Comparison of ENCODE assay signal across 26 cellular contexts in the genomic region with DNA sequence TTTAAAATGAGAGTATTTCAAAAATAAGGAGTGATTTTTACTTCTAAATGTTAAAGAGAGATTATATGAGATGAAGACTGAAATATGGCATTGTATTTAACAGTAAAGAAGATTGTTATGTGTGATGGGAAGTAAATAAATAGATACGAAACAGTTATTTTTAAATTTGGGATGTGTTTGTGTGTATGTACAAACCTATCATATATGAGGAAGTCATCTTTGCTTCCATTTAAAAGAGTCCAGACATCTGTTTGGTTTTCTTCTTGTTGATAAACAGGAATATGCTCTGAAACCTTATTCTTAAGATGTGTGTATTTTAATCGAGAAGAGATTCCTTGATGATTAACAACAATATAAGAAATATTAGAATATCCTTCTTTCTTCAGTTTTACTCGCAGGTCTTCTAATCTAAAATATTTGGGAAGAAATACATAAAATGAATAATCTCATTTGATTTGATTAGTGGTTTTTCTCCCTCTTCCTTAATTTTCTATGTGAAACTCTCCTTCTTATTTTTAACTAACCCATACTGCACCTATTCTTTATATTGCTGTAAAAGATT. TPM values are rescaled to one million over a fixed set of nuclear protein-coding genes. Genes with fewer than 3 reads are reported as not detected.
"Had no signal": no experiment of that assay in that cellular context is flagged by ENCODE, and none has a peak within 500 bp of the region (broad histone marks: within the 10 kb centered on the region; RNA-seq: fewer than 3 reads in every experiment).

No MANE protein-coding gene starts in this region.

- H3K27me3 ChIP-seq: ascending aorta, breast epithelium, cardiac muscle cell, dorsolateral prefrontal cortex had no signal

- DNase-seq: activated CD4-positive, alpha-beta memory T cell treated with anti-CD3 and anti-CD28 coated beads, Interleukin-2, amount 10 ng/mL, durations not matched to agents 7 days and 5 days; activated CD4-positive, alpha-beta T cell treated with anti-CD3 and anti-CD28 coated beads for 1 hour; activated CD4-positive, alpha-beta T cell treated with anti-CD3 and anti-CD28 coated beads for 4 hours; activated CD4-positive, alpha-beta T cell treated with anti-CD3 and anti-CD28 coated beads, Interleukin-2, amount 10 ng/mL, durations not matched to agents 7 days and 5 days; activated CD4-positive, alpha-beta T cell treated with anti-CD3 and anti-CD28 coated beads, Interleukin-2, amount 50 U/mL, for 4 hours; activated CD8-positive, alpha-beta memory T cell treated with anti-CD3 and anti-CD28 coated beads, Interleukin-2, amount 50 U/mL, for 48 hours; activated gamma-delta T cell; activated naive CD4-positive, alpha-beta T cell; activated naive CD4-positive, alpha-beta T cell treated with anti-CD3 and anti-CD28 coated beads, Interleukin-2, amount 10 ng/mL, durations not matched to agents 7 days and 5 days; activated naive CD8-positive, alpha-beta T cell treated with anti-CD3 and anti-CD28 coated beads, Interleukin-2, amount 10 ng/mL, durations not matched to agents 7 days and 5 days; activated T-cell treated with anti-CD3 and anti-CD28 coated beads for 4 hours; activated T-cell treated with anti-CD3 and anti-CD28 coated beads, Interleukin-2, amount 50 U/mL, for 24 hours; activated T-cell treated with anti-CD3 and anti-CD28 coated beads, Interleukin-2, amount 50 U/mL, for 72 hours; dorsolateral prefrontal cortex; effector memory CD4-positive, alpha-beta T cell; endodermal cell; T-helper 2 cell had no signal

- H3K27ac ChIP-seq: ascending aorta, cardiac muscle cell, coronary artery, VCaP had no signal

- H3K9me3 ChIP-seq: ascending aorta, breast epithelium had no signal

- H3K4me1 ChIP-seq: ascending aorta, breast epithelium had no signal

- ATAC-seq: activated naive CD4-positive, alpha-beta T cell treated with anti-CD3 and anti-CD28 coated beads, Interleukin-2, amount 50 U/mL, for 72 hours; activated T-cell treated with anti-CD3 and anti-CD28 coated beads, Interleukin-2, amount 50 U/mL, for 72 hours; esophagus mucosa; WTC11 had no signal

- H3K4me3 ChIP-seq: ascending aorta, cardiac muscle cell, coronary artery had no signal

RNA-seq across cellular contexts. Expression of gene SELENOP, which starts 4.9 kb away (rescaled TPM):
- total RNA-seq: activated CD4-positive, alpha-beta T cell treated with anti-CD3 and anti-CD28 coated beads, Interleukin-2, amount 10 ng/mL, durations not matched to agents 7 days and 5 days; activated naive CD4-positive, alpha-beta T cell treated with anti-CD3 and anti-CD28 coated beads, Interleukin-2, amount 50 U/mL, for 72 hours; T-helper 1 cell treated with Interleukin-12 subunit alpha and Interleukin-12 subunit beta and Interleukin-4 antibody, amounts not matched to agents 30 ng/mL and 1 ng/mL, for 36 hours had no signal

RNA-seq across cellular contexts. Expression of gene CCDC152, which starts 50.2 kb away (rescaled TPM):
- total RNA-seq: ascending aorta, esophagus mucosa had no signal
